In genomic region chr6:111710439-111710838, GRCh38 we compare ENCODE assay signal across 9 cellular contexts.
A peak's percentile ranks its signal among the peaks of the same experiment; 100 is the strongest.
DNase-seq lines count a peak whose midpoint lies in the region; ATAC-seq and TF ChIP-seq lines count a peak whose summit lies in the region.
"Had no signal": no experiment of that assay in that cellular context is flagged by ENCODE, and none has a peak within 500 bp of the region (broad histone marks: within the 10 kb centered on the region; RNA-seq: fewer than 3 reads in every experiment).

No MANE protein-coding gene starts in this region.

- H3K27me3 ChIP-seq in esophagus squamous epithelium, result peaks cover 0 to 11% (median 0%) of the 10 kb centered on the region in 4 donors
- H3K27me3 ChIP-seq in spleen (replicated peaks in 1 of 7), result no peaks in the 10 kb centered on the region
- no peaks in the 10 kb centered on the region for H3K27me3 ChIP-seq in ascending aorta

- H3K9me3 ChIP-seq in esophagus squamous epithelium (no peaks in the 10 kb centered on the region), spleen (no peaks in the 10 kb centered on the region), ascending aorta (no peaks in the 10 kb centered on the region)

- peaks cover 59% of the 10 kb centered on the region for H3K4me1 Mint-ChIP-seq in activated CD4-positive, alpha-beta T cell treated with anti-CD3 and anti-CD28 coated beads, Interleukin-2, amount 10 ng/mL, durations not matched to agents 7 days and 5 days
- H3K4me1 Mint-ChIP-seq in T-cell (peaks cover 57 to 76% (median 60%) of the 10 kb centered on the region in 3 donors), CD14-positive monocyte (peaks cover 3% of the 10 kb centered on the region)

- no peaks in the 10 kb centered on the region for H3K9me3 Mint-ChIP-seq in activated CD4-positive, alpha-beta T cell treated with anti-CD3 and anti-CD28 coated beads, Interleukin-2, amount 10 ng/mL, durations not matched to agents 7 days and 5 days
- H3K9me3 Mint-ChIP-seq in T-cell (no peaks in the 10 kb centered on the region), CD14-positive monocyte (no peaks in the 10 kb centered on the region)

- H3K27ac ChIP-seq in esophagus squamous epithelium, result peak overlapping the region in 3 of 4 donors; percentile 8 to 40 (median 26)
- peak overlapping the region in 7 of 8 donors; percentile 22 to 71 (median 56) for H3K27ac ChIP-seq in spleen
- peak overlapping the region in 1 of 2 donors; percentile 41 for H3K27ac ChIP-seq in ascending aorta
- H3K27ac ChIP-seq: RWPE1 had no signal

- H3K36me3 ChIP-seq in esophagus squamous epithelium, result peaks cover 0 to 13% (median 0%) of the 10 kb centered on the region in 3 donors
- peaks cover 0 to 80% (median 29%) of the 10 kb centered on the region in 6 donors for H3K36me3 ChIP-seq in spleen
- H3K36me3 ChIP-seq in ascending aorta, result no peaks in the 10 kb centered on the region

- POLR2A ChIA-PET in activated CD4-positive, alpha-beta T cell treated with anti-CD3 and anti-CD28 coated beads, Interleukin-2, amount 10 ng/mL, durations not matched to agents 7 days and 5 days (lab: Charles Lee), result no interaction called here
- POLR2A ChIA-PET in T-cell (lab: Charles Lee), result interaction anchor here (0.6 to 1.4 kb wide), 6 partner anchors 11 to 333 kb away, joined by 3 to 15 read pairs (median 4); no protein-coding TSS in a partner anchor

- H3K27me3 Mint-ChIP-seq in activated CD4-positive, alpha-beta T cell treated with anti-CD3 and anti-CD28 coated beads, Interleukin-2, amount 10 ng/mL, durations not matched to agents 7 days and 5 days, result no peaks in the 10 kb centered on the region
- H3K27me3 Mint-ChIP-seq in T-cell, result no peaks in the 10 kb centered on the region
- H3K27me3 Mint-ChIP-seq in CD14-positive monocyte (ENCODE audit: low read depth in 3 of 3), result no peaks in the 10 kb centered on the region

- DNase-seq in activated CD4-positive, alpha-beta T cell treated with anti-CD3 and anti-CD28 coated beads, Interleukin-2, amount 10 ng/mL, durations not matched to agents 7 days and 5 days, result no peak
- DNase-seq in activated CD4-positive, alpha-beta T cell treated with anti-CD3 and anti-CD28 coated beads for 4 hours, result no peak
- DNase-seq in T-cell (no peak), esophagus squamous epithelium (lab: John Stamatoyannopoulos, UW) (no peak), spleen (no peak), GDM1 (lab: John Stamatoyannopoulos, UW) (no peak), ascending aorta (ENCODE audit: low spot score in 2 of 2) (no peak), CD14-positive monocyte (ENCODE audit: low spot score) (no peak)

- TF ChIP-seq CTCF in esophagus squamous epithelium (IDR thresholded peaks at IDR 0.05) (no peak), spleen (IDR thresholded peaks at IDR 0.05 in 8 of 11, conservative IDR thresholded peaks at IDR 0.05 in 3 of 11) (no peak), ascending aorta (IDR thresholded peaks at IDR 0.05) (no peak), CD14-positive monocyte (IDR thresholded peaks at IDR 0.05) (no peak)

- peaks cover 0 to 53% (median 22%) of the 10 kb centered on the region in 3 donors for H3K4me1 ChIP-seq in esophagus squamous epithelium
- H3K4me1 ChIP-seq in spleen, result peaks cover 9 to 63% (median 28%) of the 10 kb centered on the region in 6 donors
- H3K4me1 ChIP-seq in ascending aorta, result peaks cover 0 to 6% of the 10 kb centered on the region in 2 donors

- TF ChIP-seq POLR2A in esophagus squamous epithelium (IDR thresholded peaks at IDR 0.05), result no peak
- TF ChIP-seq POLR2A in spleen (IDR thresholded peaks at IDR 0.05), result no peak

- peak overlapping the region; percentile 82 for H3K27ac Mint-ChIP-seq in activated CD4-positive, alpha-beta T cell treated with anti-CD3 and anti-CD28 coated beads, Interleukin-2, amount 10 ng/mL, durations not matched to agents 7 days and 5 days
- H3K27ac Mint-ChIP-seq in T-cell, result peak overlapping the region; percentile 81 to 87
- H3K27ac Mint-ChIP-seq in CD14-positive monocyte, result no peak overlapping the region

- no peak for ATAC-seq in T-cell (replicated peaks in 1 of 4)

- intact Hi-C loops in esophagus squamous epithelium (cut with DNase I) (loop anchor here (5.0 kb wide), 1 partner anchor 287 kb away; no protein-coding TSS in a partner anchor), spleen (cut with DNase I; ENCODE audit: low total_unique reads) (loop anchor here (2.0 to 5.0 kb wide), 2 partner anchors 288 to 332 kb away; no protein-coding TSS in a partner anchor), ascending aorta (cut with DNase I) (loop anchor here (1.0 to 10.0 kb wide), 4 partner anchors 163 to 454 kb away; partner anchors contain the start of gene FYN), CD14-positive monocyte (cut with micrococcal nuclease) (loop anchor here (2.0 to 10.0 kb wide), 4 partner anchors 318 to 454 kb away; no protein-coding TSS in a partner anchor)

- CTCF ChIA-PET in activated CD4-positive, alpha-beta T cell treated with anti-CD3 and anti-CD28 coated beads, Interleukin-2, amount 10 ng/mL, durations not matched to agents 7 days and 5 days (lab: Charles Lee), result interaction anchor here (0.6 to 4.1 kb wide), 31 partner anchors 9 to 451 kb away, joined by 3 to 40 read pairs (median 4); partner anchors contain the start of gene FYN
- CTCF ChIA-PET in T-cell (lab: Charles Lee), result interaction anchor here (0.6 to 3.0 kb wide), 45 partner anchors 12 to 453 kb away, joined by 3 to 54 read pairs (median 4); partner anchors contain the start of genes FAM229B (in 1 of the 2), FYN (in 1 of the 2) and TUBE1 (in 1 of the 2)

- H3K4me3 Mint-ChIP-seq in activated CD4-positive, alpha-beta T cell treated with anti-CD3 and anti-CD28 coated beads, Interleukin-2, amount 10 ng/mL, durations not matched to agents 7 days and 5 days, result no peak overlapping the region
- H3K4me3 Mint-ChIP-seq in T-cell (peak overlapping the region in 1 of 3 donors; percentile 30), CD14-positive monocyte (no peak overlapping the region)

- H3K36me3 Mint-ChIP-seq in activated CD4-positive, alpha-beta T cell treated with anti-CD3 and anti-CD28 coated beads, Interleukin-2, amount 10 ng/mL, durations not matched to agents 7 days and 5 days (ENCODE audit: low read depth), result peaks cover 59% of the 10 kb centered on the region
- H3K36me3 Mint-ChIP-seq in T-cell (peaks cover 68% of the 10 kb centered on the region), CD14-positive monocyte (peaks cover 77 to 86% of the 10 kb centered on the region in 2 donors)

- WGBS in esophagus squamous epithelium, 2 donors, result 91 to 93% methylated on average over 2 of the region's 2 CpGs
- 91 to 98% (median 95%) methylated on average over 2 of the region's 2 CpGs for WGBS in spleen, 5 donors

- peak overlapping the region in 1 of 4 donors; percentile 54 for H3K4me3 ChIP-seq in esophagus squamous epithelium
- peak overlapping the region in 1 of 8 donors; percentile 26 for H3K4me3 ChIP-seq in spleen
- peak overlapping the region in 1 of 2 donors; percentile 46 for H3K4me3 ChIP-seq in ascending aorta

Comparison
In these comparisons a context has a peak if more than half of its experiments do, and no peak if none do; other contexts are left out.
1. H3K27ac Mint-ChIP-seq: peak in activated CD4-positive, alpha-beta T cell treated with anti-CD3 and anti-CD28 coated beads, Interleukin-2, amount 10 ng/mL, durations not matched to agents 7 days and 5 days (single experiment) and T-cell (2 of 2); none in CD14-positive monocyte (0 of 7).